ENCODE assay signal across 8 cellular contexts in the genomic region with DNA sequence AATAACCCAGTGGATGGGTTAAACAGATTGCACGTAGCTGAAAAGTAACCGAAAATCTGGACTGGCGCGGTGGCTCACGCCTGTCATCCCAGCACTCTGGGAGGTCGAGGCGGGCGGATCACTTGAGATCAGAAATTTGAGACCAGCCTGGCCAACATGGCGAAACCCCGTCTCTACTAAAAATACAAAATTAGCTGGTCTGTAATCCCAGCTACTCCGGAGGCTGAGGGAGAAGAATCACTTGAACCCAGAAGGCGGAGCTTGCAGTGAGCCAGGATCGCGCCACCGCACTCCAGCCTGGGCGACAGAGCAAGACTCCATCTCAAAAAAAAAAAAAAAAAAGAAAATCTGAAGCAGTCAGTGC. TPM values are rescaled to one million over a fixed set of nuclear protein-coding genes. Genes with fewer than 3 reads are reported as not detected.
DNase-seq lines count a peak whose midpoint lies in the region; ATAC-seq, FAIRE-seq and TF ChIP-seq lines count a peak whose summit lies in the region.
"Not testable (repeated sequence)": the region's sequence is repeated elsewhere in the genome, so short reads cannot be mapped to it uniquely, and the experiment has no call there.

No MANE protein-coding gene starts in this region.

- H3K27ac Mint-ChIP-seq in mesothelial cell of epicardium, result peak overlapping the region; percentile 98

- 3% methylated on average over 16 of the region's 16 CpGs for WGBS in A549 (ENCODE audit: missing lambda C conversion rate)
- WGBS in spleen, 5 donors, result 0 to 1% (median 1%) methylated on average over 16 of the region's 16 CpGs

- H3K4me1 ChIP-seq in A549 (peaks cover 14% of the 10 kb centered on the region; the same call in 1 of the 3 replicates), spleen (peaks cover 19 to 53% (median 39%) of the 10 kb centered on the region in 6 donors)

- H3K27me3 Mint-ChIP-seq in mesothelial cell of epicardium (ENCODE audit: low read depth), result not testable (repeated sequence)

- CTCF ChIA-PET in A549 (lab: Yijun Ruan, JAX), result interaction anchor here (0.6 to 5.3 kb wide), 47 partner anchors 8 to 1449 kb away, joined by 3 to 72 read pairs (median 5); partner anchors contain the start of genes EME2, IFT140, JPT2 and MRPS34

- H3K4me2 ChIP-seq in A549, result peak overlapping the region; percentile 86

- TF ChIP-seq EP300 in A549 (IDR thresholded peaks at IDR 0.05), result not testable (repeated sequence)

- intact Hi-C loops in spleen (cut with DNase I; ENCODE audit: low total_unique reads), result not testable (repeated sequence)

- H3K4me3 ChIP-seq in A549 (peak overlapping the region; percentile 89), fibroblast of pulmonary artery (replicated peaks; ENCODE audit: low read depth, low read length) (peak overlapping the region; percentile 90), spleen (peak overlapping the region; percentile 51 to 98 (median 88))

- POLR2A ChIA-PET in A549 (lab: Yijun Ruan, JAX), result interaction anchor here (0.6 to 4.3 kb wide), 16 partner anchors 9 to 212 kb away, joined by 3 to 44 read pairs (median 6); partner anchors contain the start of genes CRAMP1, IFT140, JPT2 and NME3

- not testable (repeated sequence) for DNase-seq in A549 (ENCODE audit: low read depth in 1 of 2, low spot score in 1 of 2); fibroblast of pulmonary artery (ENCODE audit: low read depth); mesothelial cell of epicardium (ENCODE audit: low spot score in 2 of 2, unreplicated experiment in 2 of 2); spleen
- peak; percentile 5 for DNase-seq in KG1 (lab: John Stamatoyannopoulos, UW)

- H3K27me3 ChIP-seq in spleen (replicated peaks in 1 of 7), result not testable (repeated sequence)

- H3K9me3 ChIP-seq in A549, spleen: not testable (repeated sequence)

- TF ChIP-seq RAD21 in A549 (conservative IDR thresholded peaks at IDR 0.05 in 1 of 2, IDR thresholded peaks at IDR 0.05 in 1 of 2), result not testable (repeated sequence)

- H3K9me3 Mint-ChIP-seq in mesothelial cell of epicardium, result not testable (repeated sequence)

- H3K36me3 Mint-ChIP-seq in mesothelial cell of epicardium, result not testable (repeated sequence)

- ATAC-seq in A549 (peak in 1 of 2 experiments; percentile 58; a peak in 3 of 6 replicates), GM19455 (IDR thresholded peaks at IDR 0.05; ENCODE audit: unreplicated experiment) (peak; percentile 7), SK-N-SH treated with all-trans-retinoic acid at 6 μM for 48 hours (peak; percentile 51)

- TF ChIP-seq CTCF in A549 (IDR thresholded peaks at IDR 0.05); fibroblast of pulmonary artery (IDR thresholded peaks at IDR 0.05; ENCODE audit: low read length, missing control alignments); mesothelial cell of epicardium (IDR thresholded peaks at IDR 0.05; ENCODE audit: unreplicated experiment); spleen (IDR thresholded peaks at IDR 0.05 in 8 of 11, conservative IDR thresholded peaks at IDR 0.05 in 3 of 11): not testable (repeated sequence)

- not testable (repeated sequence) for TF ChIP-seq POLR2A in A549 (IDR thresholded peaks at IDR 0.05; ENCODE audit: low read length); spleen (IDR thresholded peaks at IDR 0.05)

- H3K27ac ChIP-seq in A549 (peak overlapping the region; percentile 93 to 96), angular gyrus (ENCODE audit: low read depth, low read length) (peak overlapping the region; percentile 85), spleen (peak overlapping the region; percentile 90 to 97 (median 95))

- peak overlapping the region; percentile 91 for H3K4me3 Mint-ChIP-seq in mesothelial cell of epicardium

- H3K36me3 ChIP-seq in spleen, result peaks cover 0 to 34% (median 17%) of the 10 kb centered on the region in 6 donors

- peaks cover 16% of the 10 kb centered on the region for H3K4me1 Mint-ChIP-seq in mesothelial cell of epicardium

- FAIRE-seq in A549 (lab: Jason Lieb, UNC), result not testable (repeated sequence)

RNA-seq across cellular contexts. Expression of gene MAPK8IP3, which starts 0.7 kb away (rescaled TPM):
- polyA plus RNA-seq in A549 (2011; rRNA removed) (12.0 and 13.4 TPM in 2 replicates), A549 (2017; fragmentation: RNase III; extraction: RNeasy Plus Mini Kit Qiagen cat#74134 plus additional on column Dnase treatment) (48.2 to 55.1 TPM (median 53.3 TPM) in 3 replicates), spleen (100 to 1,000 TPM in 1 of 3 donors, 10 to 100 TPM in 2; 27.2 to 116 (median 57.8) TPM)
- 25.1 and 30.1 TPM in 2 replicates for polyA plus RNA-seq in A549 (2012; cell fraction: cytosol; rRNA removed)
- polyA plus RNA-seq in A549 (2012; cell fraction: nucleus; rRNA removed), result 244 and 330 TPM in 2 replicates
- polyA minus RNA-seq in A549 (2011; rRNA and poly(A)+ RNA removed), result 16.5 and 17.9 TPM in 2 replicates
- total RNA-seq in mesothelial cell of epicardium (162 to 182 TPM (median 162 TPM) in 3 replicates), spleen (100 to 1,000 TPM in 6 of 7 donors, 10 to 100 TPM in 1; 97.0 to 134 (median 126) TPM)

RNA-seq across cellular contexts. Expression of gene JPT2, which starts 27.2 kb away (rescaled TPM):
- polyA plus RNA-seq in A549 (2011; rRNA removed) (91.6 and 97.6 TPM in 2 replicates), A549 (2017; fragmentation: RNase III; extraction: RNeasy Plus Mini Kit Qiagen cat#74134 plus additional on column Dnase treatment) (139 to 156 TPM (median 150 TPM) in 3 replicates), spleen (10 to 100 TPM in 2 of 3 donors, 1 to 10 TPM in 1; 8.2 to 15.0 (median 12.9) TPM)
- 85.5 and 90.9 TPM in 2 replicates for polyA plus RNA-seq in A549 (2012; cell fraction: cytosol; rRNA removed)
- polyA plus RNA-seq in A549 (2012; cell fraction: nucleus; rRNA removed), result 56.5 and 60.3 TPM in 2 replicates
- 47.2 and 50.9 TPM in 2 replicates for polyA minus RNA-seq in A549 (2011; rRNA and poly(A)+ RNA removed)
- total RNA-seq in mesothelial cell of epicardium (72.9 to 78.3 TPM (median 73.9 TPM) in 3 replicates), spleen (10 to 100 TPM; 15.6 to 30.5 (median 22.7) TPM)
